In the genomic region with DNA sequence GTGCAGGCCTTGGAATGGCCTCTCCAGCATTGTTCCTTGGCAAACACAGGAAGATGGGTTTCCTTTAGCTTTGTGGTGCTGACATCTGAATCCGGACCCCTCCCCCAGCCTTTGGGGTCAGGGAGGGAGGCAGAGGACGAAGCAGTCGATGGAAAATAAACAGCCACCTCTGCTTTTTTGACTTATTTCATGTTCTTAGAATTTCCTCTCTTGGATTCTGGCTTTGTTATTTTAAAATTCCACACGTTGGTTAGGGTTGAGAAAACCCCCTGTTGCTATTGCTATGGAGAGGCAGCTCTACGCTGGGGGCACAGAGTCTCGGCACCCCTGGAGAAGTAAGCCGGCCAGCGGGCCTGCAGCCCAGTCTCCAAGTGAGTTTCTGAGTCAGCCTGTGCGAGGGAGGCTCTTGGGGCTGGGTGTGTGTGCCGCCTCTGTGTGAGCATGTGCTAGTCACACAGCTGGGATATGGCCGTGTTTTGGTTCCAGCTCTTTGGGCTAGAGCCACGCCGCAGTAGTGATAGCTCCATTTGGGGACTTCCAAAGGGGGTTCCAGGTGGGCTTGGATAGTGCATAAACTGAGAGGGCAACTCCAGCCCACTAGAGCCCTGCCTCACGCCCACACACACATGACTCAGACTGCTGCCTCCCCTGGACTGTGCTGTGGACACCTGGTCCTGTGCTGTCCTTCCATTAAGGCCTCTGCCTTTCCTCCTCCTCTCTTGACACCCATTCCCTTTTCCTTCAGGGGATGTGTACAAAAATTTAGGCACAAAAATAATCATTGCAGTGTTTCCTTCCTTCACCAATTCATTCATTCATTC, we compare ENCODE assay signal across 11 cellular contexts. TPM values are rescaled to one million over a fixed set of nuclear protein-coding genes. Genes with fewer than 3 reads are reported as not detected.
DNase-seq lines count a peak whose midpoint lies in the region; ATAC-seq and TF ChIP-seq lines count a peak whose summit lies in the region.
"Had no signal": no experiment of that assay in that cellular context is flagged by ENCODE, and none has a peak within 500 bp of the region (broad histone marks: within the 10 kb centered on the region; RNA-seq: fewer than 3 reads in every experiment).

No MANE protein-coding gene starts in this region.

- 54 to 70% methylated on average over 12 to 14 of the region's 14 CpGs for WGBS in mesodermal cell (ENCODE audit: insufficient coverage in 2 of 2), 2 experiments

- no peak for ATAC-seq in GM19395 (IDR thresholded peaks at IDR 0.05; ENCODE audit: unreplicated experiment)
- ATAC-seq in T-cell (replicated peaks in 1 of 4), result no peak

- CTCF ChIA-PET in T-cell (lab: Charles Lee), result no interaction called here

- no peaks in the 10 kb centered on the region for H3K27me3 ChIP-seq in Peyer's patch

- H3K36me3 Mint-ChIP-seq in type B pancreatic cell (no peaks in the 10 kb centered on the region), T-cell (no peaks in the 10 kb centered on the region)

- H3K27ac Mint-ChIP-seq in type B pancreatic cell, result no peak overlapping the region
- H3K27ac Mint-ChIP-seq in T-cell, result no peak overlapping the region
- H3K27ac Mint-ChIP-seq: T-helper 1 cell treated with Interleukin-12 subunit alpha and Interleukin-12 subunit beta and Interleukin-4 antibody, amounts not matched to agents 30 μg/mL and 1 μg/mL, for 36 hours had no signal

- no peak overlapping the region for H3K4me3 Mint-ChIP-seq in type B pancreatic cell
- no peak overlapping the region for H3K4me3 Mint-ChIP-seq in T-cell
- H3K4me3 Mint-ChIP-seq: T-helper 1 cell treated with Interleukin-12 subunit alpha and Interleukin-12 subunit beta and Interleukin-4 antibody, amounts not matched to agents 30 μg/mL and 1 μg/mL, for 36 hours had no signal

- H3K9me3 Mint-ChIP-seq in type B pancreatic cell (no peaks in the 10 kb centered on the region), T-cell (no peaks in the 10 kb centered on the region)
- H3K9me3 Mint-ChIP-seq: T-helper 1 cell treated with Interleukin-12 subunit alpha and Interleukin-12 subunit beta and Interleukin-4 antibody, amounts not matched to agents 30 μg/mL and 1 μg/mL, for 36 hours had no signal

- DNase-seq in Peyer's patch, result peak in 1 of 3 donors; percentile 67
- no peak for DNase-seq in epithelial cell of prostate (ENCODE audit: low read depth, low spot score)
- DNase-seq in type B pancreatic cell (ENCODE audit: extremely low spot score, unreplicated experiment), result peak; percentile 48
- DNase-seq in NCI-H2081 (lab: John Stamatoyannopoulos, UW), result no peak
- DNase-seq in T-cell, result no peak
- DNase-seq in stimulated activated CD4-positive, alpha-beta T cell treated with anti-CD3 and anti-CD28 coated beads, Interleukin-2, amount 100 ng/mL, for 48 hours, result no peak
- DNase-seq: amniotic stem cell, NCI-H2029 treated with DMSO at 0.1 percent for 48 hours had no signal

- H3K27me3 Mint-ChIP-seq in type B pancreatic cell (peaks cover 3% of the 10 kb centered on the region), T-cell (peaks cover 21 to 33% of the 10 kb centered on the region in 2 donors)

- H3K4me1 Mint-ChIP-seq in type B pancreatic cell (ENCODE audit: unreplicated experiment), result peaks cover 18% of the 10 kb centered on the region
- peaks cover 0 to 5% (median 4%) of the 10 kb centered on the region in 3 donors for H3K4me1 Mint-ChIP-seq in T-cell

- H3K4me3 ChIP-seq in Peyer's patch (no peak overlapping the region), mesodermal cell (ENCODE audit: extremely low read depth, insufficient read depth, low read length, poor library complexity, severe bottlenecking) (no peak overlapping the region)

- H3K27ac ChIP-seq in Peyer's patch (peak overlapping the region; percentile 16 to 85 (median 49)), epithelial cell of prostate (peak overlapping the region; percentile 91), mesodermal cell (ENCODE audit: low read depth, low read length, severe bottlenecking) (peak overlapping the region; percentile 97)

- H3K9me3 ChIP-seq in Peyer's patch, result no peaks in the 10 kb centered on the region
- H3K9me3 ChIP-seq in mesodermal cell (ENCODE audit: control insufficient read depth, low read length), result no peaks in the 10 kb centered on the region

- no peak for TF ChIP-seq POLR2A in Peyer's patch (IDR thresholded peaks at IDR 0.05)

- TF ChIP-seq CTCF in Peyer's patch (IDR thresholded peaks at IDR 0.05) (no peak), type B pancreatic cell (conservative IDR thresholded peaks at IDR 0.05) (no peak)

- H3K4me1 ChIP-seq in Peyer's patch (peaks cover 0 to 19% (median 8%) of the 10 kb centered on the region in 4 donors), mesodermal cell (ENCODE audit: control insufficient read depth, insufficient read depth, low read length, poor library complexity, severe bottlenecking) (peaks cover 54% of the 10 kb centered on the region)

- H3K36me3 ChIP-seq in Peyer's patch (no peaks in the 10 kb centered on the region), mesodermal cell (ENCODE audit: control insufficient read depth, insufficient read depth, low read length) (no peaks in the 10 kb centered on the region)

- POLR2A ChIA-PET in T-cell (lab: Charles Lee), result no interaction called here

RNA-seq across cellular contexts. Expression of a gene that starts 58.8 kb away (rescaled TPM):
- total RNA-seq in Peyer's patch (10 to 100 TPM; 20.3 to 72.8 (median 31.6) TPM), type B pancreatic cell (ENCODE audit: low replicate concordance) (79.2 and 122 TPM in 2 replicates), T-cell (under 1 TPM in 3 of 5 donors, not detected in 2; 0.20 to 0.96 (median 0.76) TPM)
- 59.7 TPM for polyA plus RNA-seq in mesodermal cell (2013, experiment 1 of 2)
- polyA plus RNA-seq in mesodermal cell (2013, experiment 2 of 2), result 50.8 TPM

Comparison
In these comparisons a context has a peak if more than half of its experiments do, and no peak if none do; other contexts are left out.
1. RNA of a gene that starts 58.8 kb away (total RNA-seq): 79.2 to 122 TPM in type B pancreatic cell and 20.3 to 72.8 TPM in Peyer's patch; 0.20 to 0.96 TPM in T-cell; every median in the first group is over 10 times any median in the second.
2. Peak in every context shown above with its lines, with median percentiles within 50 percentile points of each other: H3K27ac ChIP-seq.